In the genomic region with DNA sequence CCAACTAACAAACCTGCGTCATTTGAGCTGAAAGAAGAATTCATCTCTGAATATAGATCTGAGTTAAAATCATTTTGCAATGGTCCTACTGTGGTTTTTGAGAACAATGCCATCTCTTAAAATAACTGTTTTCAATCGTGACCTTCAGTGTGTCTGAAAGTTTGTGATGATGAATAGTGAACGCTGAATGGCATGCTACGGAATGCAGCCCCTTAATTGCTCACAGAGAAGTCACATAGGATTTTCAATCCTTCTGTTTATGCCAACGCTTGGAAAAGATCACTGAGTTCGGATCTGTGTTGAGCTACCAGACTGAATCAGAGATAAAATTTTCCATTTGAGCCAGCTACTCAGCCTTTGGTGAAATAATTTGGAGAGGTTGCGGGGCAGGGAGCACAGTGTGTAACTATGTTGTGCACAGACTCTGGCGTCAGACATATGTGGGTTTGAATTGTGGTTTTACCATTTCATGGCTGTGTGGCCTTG, we compare ENCODE assay signal across 1 cellular context.
TF ChIP-seq lines count a peak whose summit lies in the region.

No MANE protein-coding gene starts in this region.

TF ChIP-seq in GM23338, 12 proteins besides CTCF, POLR2A, EP300 and RAD21 (continued from another document):
- TF ChIP-seq, protein P1, sequence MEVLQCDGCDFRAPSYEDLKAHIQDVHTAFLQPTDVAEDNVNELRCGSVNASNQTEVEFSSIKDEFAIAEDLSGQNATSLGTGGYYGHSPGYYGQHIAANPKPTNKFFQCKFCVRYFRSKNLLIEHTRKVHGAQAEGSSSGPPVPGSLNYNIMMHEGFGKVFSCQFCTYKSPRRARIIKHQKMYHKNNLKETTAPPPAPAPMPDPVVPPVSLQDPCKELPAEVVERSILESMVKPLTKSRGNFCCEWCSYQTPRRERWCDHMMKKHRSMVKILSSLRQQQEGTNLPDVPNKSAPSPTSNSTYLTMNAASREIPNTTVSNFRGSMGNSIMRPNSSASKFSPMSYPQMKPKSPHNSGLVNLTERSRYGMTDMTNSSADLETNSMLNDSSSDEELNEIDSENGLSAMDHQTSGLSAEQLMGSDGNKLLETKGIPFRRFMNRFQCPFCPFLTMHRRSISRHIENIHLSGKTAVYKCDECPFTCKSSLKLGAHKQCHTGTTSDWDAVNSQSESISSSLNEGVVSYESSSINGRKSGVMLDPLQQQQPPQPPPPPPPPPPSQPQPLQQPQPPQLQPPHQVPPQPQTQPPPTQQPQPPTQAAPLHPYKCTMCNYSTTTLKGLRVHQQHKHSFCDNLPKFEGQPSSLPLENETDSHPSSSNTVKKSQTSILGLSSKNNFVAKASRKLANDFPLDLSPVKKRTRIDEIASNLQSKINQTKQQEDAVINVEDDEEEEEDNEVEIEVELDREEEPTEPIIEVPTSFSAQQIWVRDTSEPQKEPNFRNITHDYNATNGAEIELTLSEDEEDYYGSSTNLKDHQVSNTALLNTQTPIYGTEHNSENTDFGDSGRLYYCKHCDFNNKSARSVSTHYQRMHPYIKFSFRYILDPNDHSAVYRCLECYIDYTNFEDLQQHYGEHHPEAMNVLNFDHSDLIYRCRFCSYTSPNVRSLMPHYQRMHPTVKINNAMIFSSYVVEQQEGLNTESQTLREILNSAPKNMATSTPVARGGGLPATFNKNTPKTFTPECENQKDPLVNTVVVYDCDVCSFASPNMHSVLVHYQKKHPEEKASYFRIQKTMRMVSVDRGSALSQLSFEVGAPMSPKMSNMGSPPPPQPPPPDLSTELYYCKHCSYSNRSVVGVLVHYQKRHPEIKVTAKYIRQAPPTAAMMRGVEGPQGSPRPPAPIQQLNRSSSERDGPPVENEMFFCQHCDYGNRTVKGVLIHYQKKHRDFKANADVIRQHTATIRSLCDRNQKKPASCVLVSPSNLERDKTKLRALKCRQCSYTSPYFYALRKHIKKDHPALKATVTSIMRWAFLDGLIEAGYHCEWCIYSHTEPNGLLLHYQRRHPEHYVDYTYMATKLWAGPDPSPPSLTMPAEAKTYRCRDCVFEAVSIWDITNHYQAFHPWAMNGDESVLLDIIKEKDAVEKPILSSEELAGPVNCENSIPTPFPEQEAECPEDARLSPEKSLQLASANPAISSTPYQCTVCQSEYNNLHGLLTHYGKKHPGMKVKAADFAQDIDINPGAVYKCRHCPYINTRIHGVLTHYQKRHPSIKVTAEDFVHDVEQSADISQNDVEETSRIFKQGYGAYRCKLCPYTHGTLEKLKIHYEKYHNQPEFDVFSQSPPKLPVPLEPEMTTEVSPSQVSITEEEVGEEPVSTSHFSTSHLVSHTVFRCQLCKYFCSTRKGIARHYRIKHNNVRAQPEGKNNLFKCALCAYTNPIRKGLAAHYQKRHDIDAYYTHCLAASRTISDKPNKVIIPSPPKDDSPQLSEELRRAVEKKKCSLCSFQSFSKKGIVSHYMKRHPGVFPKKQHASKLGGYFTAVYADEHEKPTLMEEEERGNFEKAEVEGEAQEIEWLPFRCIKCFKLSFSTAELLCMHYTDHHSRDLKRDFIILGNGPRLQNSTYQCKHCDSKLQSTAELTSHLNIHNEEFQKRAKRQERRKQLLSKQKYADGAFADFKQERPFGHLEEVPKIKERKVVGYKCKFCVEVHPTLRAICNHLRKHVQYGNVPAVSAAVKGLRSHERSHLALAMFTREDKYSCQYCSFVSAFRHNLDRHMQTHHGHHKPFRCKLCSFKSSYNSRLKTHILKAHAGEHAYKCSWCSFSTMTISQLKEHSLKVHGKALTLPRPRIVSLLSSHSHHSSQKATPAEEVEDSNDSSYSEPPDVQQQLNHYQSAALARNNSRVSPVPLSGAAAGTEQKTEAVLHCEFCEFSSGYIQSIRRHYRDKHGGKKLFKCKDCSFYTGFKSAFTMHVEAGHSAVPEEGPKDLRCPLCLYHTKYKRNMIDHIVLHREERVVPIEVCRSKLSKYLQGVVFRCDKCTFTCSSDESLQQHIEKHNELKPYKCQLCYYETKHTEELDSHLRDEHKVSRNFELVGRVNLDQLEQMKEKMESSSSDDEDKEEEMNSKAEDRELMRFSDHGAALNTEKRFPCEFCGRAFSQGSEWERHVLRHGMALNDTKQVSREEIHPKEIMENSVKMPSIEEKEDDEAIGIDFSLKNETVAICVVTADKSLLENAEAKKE (CRISPR knock-in tag; IDR thresholded peaks at IDR 0.05) = no peak
- TF ChIP-seq STAT1 (IDR thresholded peaks at IDR 0.05; ENCODE audit: unreplicated experiment) (no peak), EZH2 (IDR thresholded peaks at IDR 0.05; ENCODE audit: low read depth, unreplicated experiment) (no peak), CREB1 (CRISPR knock-in tag; IDR thresholded peaks at IDR 0.05; ENCODE audit: low read depth) (no peak)
- TF ChIP-seq, protein P2, sequence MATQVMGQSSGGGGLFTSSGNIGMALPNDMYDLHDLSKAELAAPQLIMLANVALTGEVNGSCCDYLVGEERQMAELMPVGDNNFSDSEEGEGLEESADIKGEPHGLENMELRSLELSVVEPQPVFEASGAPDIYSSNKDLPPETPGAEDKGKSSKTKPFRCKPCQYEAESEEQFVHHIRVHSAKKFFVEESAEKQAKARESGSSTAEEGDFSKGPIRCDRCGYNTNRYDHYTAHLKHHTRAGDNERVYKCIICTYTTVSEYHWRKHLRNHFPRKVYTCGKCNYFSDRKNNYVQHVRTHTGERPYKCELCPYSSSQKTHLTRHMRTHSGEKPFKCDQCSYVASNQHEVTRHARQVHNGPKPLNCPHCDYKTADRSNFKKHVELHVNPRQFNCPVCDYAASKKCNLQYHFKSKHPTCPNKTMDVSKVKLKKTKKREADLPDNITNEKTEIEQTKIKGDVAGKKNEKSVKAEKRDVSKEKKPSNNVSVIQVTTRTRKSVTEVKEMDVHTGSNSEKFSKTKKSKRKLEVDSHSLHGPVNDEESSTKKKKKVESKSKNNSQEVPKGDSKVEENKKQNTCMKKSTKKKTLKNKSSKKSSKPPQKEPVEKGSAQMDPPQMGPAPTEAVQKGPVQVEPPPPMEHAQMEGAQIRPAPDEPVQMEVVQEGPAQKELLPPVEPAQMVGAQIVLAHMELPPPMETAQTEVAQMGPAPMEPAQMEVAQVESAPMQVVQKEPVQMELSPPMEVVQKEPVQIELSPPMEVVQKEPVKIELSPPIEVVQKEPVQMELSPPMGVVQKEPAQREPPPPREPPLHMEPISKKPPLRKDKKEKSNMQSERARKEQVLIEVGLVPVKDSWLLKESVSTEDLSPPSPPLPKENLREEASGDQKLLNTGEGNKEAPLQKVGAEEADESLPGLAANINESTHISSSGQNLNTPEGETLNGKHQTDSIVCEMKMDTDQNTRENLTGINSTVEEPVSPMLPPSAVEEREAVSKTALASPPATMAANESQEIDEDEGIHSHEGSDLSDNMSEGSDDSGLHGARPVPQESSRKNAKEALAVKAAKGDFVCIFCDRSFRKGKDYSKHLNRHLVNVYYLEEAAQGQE (IDR thresholded peaks at IDR 0.05; ENCODE audit: unreplicated experiment) = no peak
